Comparison of ENCODE assay signal across 9 cellular contexts in the genomic region with DNA sequence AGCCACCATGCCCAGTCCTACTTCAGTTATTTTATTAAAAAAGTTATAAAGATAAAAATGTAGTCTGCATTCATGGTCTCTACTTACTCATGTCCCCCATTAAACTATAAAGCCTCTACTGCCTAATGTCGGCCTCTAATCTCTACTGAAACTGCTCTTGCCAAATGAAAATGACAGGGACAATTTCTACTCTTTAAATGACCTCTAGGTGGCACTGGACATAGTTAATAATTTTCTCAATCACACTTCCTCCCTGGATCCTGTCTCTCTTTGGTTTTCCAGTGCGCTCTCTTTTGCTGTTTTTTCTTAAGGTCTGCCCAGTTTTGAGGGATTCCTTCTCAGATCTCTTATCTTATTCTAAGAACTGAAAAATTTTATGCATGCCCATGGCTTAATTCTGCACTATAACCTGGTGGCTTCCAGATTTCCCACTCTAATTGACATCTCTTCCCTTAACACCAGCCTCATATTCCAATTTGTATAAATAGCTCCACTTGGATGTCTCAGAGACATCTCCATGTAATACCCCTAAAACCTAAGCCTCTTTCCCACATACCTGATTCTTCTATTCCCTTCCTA. TPM values are rescaled to one million over a fixed set of nuclear protein-coding genes. Genes with fewer than 3 reads are reported as not detected.
A peak's percentile ranks its signal among the peaks of the same experiment; 100 is the strongest.
DNase-seq lines count a peak whose midpoint lies in the region; ATAC-seq and TF ChIP-seq lines count a peak whose summit lies in the region.
"Had no signal": no experiment of that assay in that cellular context is flagged by ENCODE, and none has a peak within 500 bp of the region (broad histone marks: within the 10 kb centered on the region; RNA-seq: fewer than 3 reads in every experiment).

No MANE protein-coding gene starts in this region.

- no peak overlapping the region for H2AFZ ChIP-seq in OCI-LY7 (ENCODE audit: low read length)

- H3K36me3 Mint-ChIP-seq in endothelial cell (ENCODE audit: low read depth, unreplicated experiment) (no peaks in the 10 kb centered on the region), osteocyte (ENCODE audit: unreplicated experiment) (no peaks in the 10 kb centered on the region)

- H3K9me3 ChIP-seq in OCI-LY7 (ENCODE audit: low read length): no peaks in the 10 kb centered on the region

- ATAC-seq in HG02759 (IDR thresholded peaks at IDR 0.05; ENCODE audit: unreplicated experiment): peak; percentile 61
- ATAC-seq in HG02588 (IDR thresholded peaks at IDR 0.05; ENCODE audit: unreplicated experiment): no peak
- no peak for ATAC-seq in HG03432 (IDR thresholded peaks at IDR 0.05; ENCODE audit: unreplicated experiment)
- ATAC-seq: naive thymus-derived CD8-positive, alpha-beta T cell had no signal

- peak; percentile 8 for DNase-seq in DMS79 (lab: John Stamatoyannopoulos, UW)
- DNase-seq in OCI-LY7 (ENCODE audit: low spot score): peak; percentile 60
- no peak for DNase-seq in endothelial cell (ENCODE audit: low spot score)
- DNase-seq in osteocyte (ENCODE audit: extremely low spot score, unreplicated experiment): no peak
- DNase-seq in NCI-H1436 (lab: John Stamatoyannopoulos, UW): no peak

- H4K20me1 ChIP-seq in OCI-LY7 (ENCODE audit: insufficient read depth, low read length): no peaks in the 10 kb centered on the region

- H3K9me3 Mint-ChIP-seq in endothelial cell (ENCODE audit: unreplicated experiment) (no peaks in the 10 kb centered on the region), osteocyte (ENCODE audit: unreplicated experiment) (no peaks in the 10 kb centered on the region)

- no peaks in the 10 kb centered on the region for H3K9me2 ChIP-seq in OCI-LY7 (ENCODE audit: insufficient read depth, low read length)

- POLR2A ChIA-PET in OCI-LY7 (lab: Charles Lee): interaction anchor here (1.0 kb wide), 1 partner anchor 54 kb away, joined by 3 read pairs; no protein-coding TSS in a partner anchor

- no peak overlapping the region for H3K4me2 ChIP-seq in OCI-LY7 (ENCODE audit: low read length)

- H3K4me3 Mint-ChIP-seq in endothelial cell (ENCODE audit: unreplicated experiment) (no peak overlapping the region), osteocyte (ENCODE audit: unreplicated experiment) (no peak overlapping the region)
- H3K4me3 Mint-ChIP-seq: naive thymus-derived CD8-positive, alpha-beta T cell had no signal

- no TSS peak for BruUV-seq in OCI-LY7 (replicated peaks; lab: Mats Ljungman, UMichigan)

- H3K27ac Mint-ChIP-seq in endothelial cell (ENCODE audit: unreplicated experiment): no peak overlapping the region
- no peak overlapping the region for H3K27ac Mint-ChIP-seq in osteocyte (ENCODE audit: unreplicated experiment)

- no peaks in the 10 kb centered on the region for H3K36me3 ChIP-seq in OCI-LY7 (ENCODE audit: insufficient read depth, low read length)

- no peaks in the 10 kb centered on the region for H3K79me2 ChIP-seq in OCI-LY7 (ENCODE audit: insufficient read depth, low read depth, low read length)

- intact Hi-C loops in OCI-LY7 (cut with micrococcal nuclease; ENCODE audit: unreplicated experiment): loop anchor here (1.0 kb wide), 1 partner anchor 142 kb away; no protein-coding TSS in a partner anchor

- peaks cover 12% of the 10 kb centered on the region for H3K4me1 ChIP-seq in OCI-LY7 (ENCODE audit: insufficient read depth, low read length, poor library complexity, severe bottlenecking)

- no peak overlapping the region for H3K27ac ChIP-seq in OCI-LY7 (ENCODE audit: low read depth, low read length, poor library complexity, severe bottlenecking)

- CTCF ChIA-PET in OCI-LY7 (lab: Charles Lee; ENCODE audit: unreplicated experiment): no interaction called here

- H3K4me3 ChIP-seq in OCI-LY7 (ENCODE audit: low read depth, low read length, poor library complexity, severe bottlenecking): no peak overlapping the region

- TF ChIP-seq CTCF in OCI-LY7 (conservative IDR thresholded peaks at IDR 0.05; ENCODE audit: low read length): peak; percentile 83
- peak; percentile 65 for TF ChIP-seq CTCF in endothelial cell (IDR thresholded peaks at IDR 0.05; ENCODE audit: unreplicated experiment)
- peak; percentile 66 for TF ChIP-seq CTCF in osteocyte (IDR thresholded peaks at IDR 0.05)

- H3K27me3 Mint-ChIP-seq in endothelial cell (ENCODE audit: unreplicated experiment) (peaks cover 4% of the 10 kb centered on the region), osteocyte (ENCODE audit: unreplicated experiment) (peaks cover 10% of the 10 kb centered on the region)

- no peaks in the 10 kb centered on the region for H3K4me1 Mint-ChIP-seq in endothelial cell (ENCODE audit: unreplicated experiment)
- H3K4me1 Mint-ChIP-seq in osteocyte (ENCODE audit: unreplicated experiment): no peaks in the 10 kb centered on the region

RNA-seq across cellular contexts. Expression of a gene that starts 54.3 kb away (rescaled TPM):
- total RNA-seq in OCI-LY7 (2014; rRNA removed; shearing (Covaris generic)): 6.2 and 6.4 TPM in 2 replicates
- 17.0 and 17.3 TPM in 2 replicates for total RNA-seq in OCI-LY7 (2022)
- 21.2 TPM for total RNA-seq in endothelial cell (ENCODE audit: unreplicated experiment)
- 19.5 and 19.6 TPM in 2 replicates for total RNA-seq in osteocyte

Comparison
In these comparisons a context has a peak if more than half of its experiments do, and no peak if none do; other contexts are left out.
1. DNase-seq: peak in DMS79 (single experiment) and OCI-LY7 (single experiment); none in endothelial cell (single experiment), osteocyte (single experiment) and NCI-H1436 (single experiment).
2. Peak in every context shown above with its lines, with median percentiles within 50 percentile points of each other: CTCF ChIP-seq.